29 cellular contexts compared by ENCODE assay signal in the genomic region with DNA sequence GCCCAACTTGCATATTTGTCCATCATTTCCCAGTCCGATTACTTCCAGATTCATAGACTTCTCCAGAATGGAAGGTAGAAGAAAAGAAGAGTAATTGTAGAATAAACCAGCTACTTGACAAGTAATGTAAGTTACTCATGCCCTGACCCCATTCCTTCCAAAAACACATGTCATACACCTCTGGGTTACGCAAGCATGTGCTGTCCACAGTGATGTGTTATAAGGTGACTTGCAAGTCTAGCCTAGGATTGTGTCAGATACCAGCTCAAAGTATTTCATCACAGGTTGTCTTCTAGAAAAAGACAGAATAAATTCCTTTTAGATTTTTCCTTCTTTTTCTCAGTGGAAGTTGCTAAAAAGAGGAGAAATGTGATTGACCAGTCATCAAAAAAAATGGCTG. TPM values are rescaled to one million over a fixed set of nuclear protein-coding genes. Genes with fewer than 3 reads are reported as not detected.
DNase-seq lines count a peak whose midpoint lies in the region; ATAC-seq, FAIRE-seq and TF ChIP-seq lines count a peak whose summit lies in the region.
"Had no signal": no experiment of that assay in that cellular context is flagged by ENCODE, and none has a peak within 500 bp of the region (broad histone marks: within the 10 kb centered on the region; RNA-seq: fewer than 3 reads in every experiment).

No MANE protein-coding gene starts in this region.

- H2AFZ ChIP-seq in astrocyte (ENCODE audit: low read depth, low read length): no peak overlapping the region

- no peak overlapping the region for H3K9ac ChIP-seq in astrocyte (ENCODE audit: low read length)

- ATAC-seq in HG02763 (IDR thresholded peaks at IDR 0.05; ENCODE audit: unreplicated experiment) (no peak), HG03139 (IDR thresholded peaks at IDR 0.05; ENCODE audit: unreplicated experiment) (no peak), GM19467 (IDR thresholded peaks at IDR 0.05; ENCODE audit: unreplicated experiment) (no peak)
- ATAC-seq: activated CD8-positive, alpha-beta T cell treated with anti-CD3 and anti-CD28 coated beads, Interleukin-2, amount 10 ng/mL, durations not matched to agents 7 days and 5 days; left ventricle myocardium superior; SK-N-SH treated with all-trans-retinoic acid at 6 μM for 48 hours had no signal

- no peaks in the 10 kb centered on the region for H3K9me3 ChIP-seq in astrocyte (ENCODE audit: insufficient read depth, low read depth, low read length)
- H3K9me3 ChIP-seq: BE2C, HAP-1, tibial nerve had no signal

- no peak for TF ChIP-seq CTCF in CD14-positive monocyte (IDR thresholded peaks at IDR 0.05)
- no peak for TF ChIP-seq CTCF in astrocyte (IDR thresholded peaks at IDR 0.05; ENCODE audit: insufficient read depth, low read depth, low read length)

- H3K27me3 Mint-ChIP-seq in CD14-positive monocyte (ENCODE audit: low read depth in 3 of 3) (no peaks in the 10 kb centered on the region), astrocyte (ENCODE audit: low read depth, unreplicated experiment) (no peaks in the 10 kb centered on the region)
- H3K27me3 Mint-ChIP-seq: activated naive CD4-positive, alpha-beta T cell treated with anti-CD3 and anti-CD28 coated beads, Interleukin-2, amount 50 U/mL, for 24 hours; progenitor cell of endocrine pancreas had no signal

- H3K4me1 ChIP-seq in astrocyte (ENCODE audit: insufficient read depth, low read length): peaks cover 2% of the 10 kb centered on the region
- H3K4me1 ChIP-seq: BE2C, HAP-1, sigmoid colon, tibial nerve had no signal

- H3K4me3 Mint-ChIP-seq in CD14-positive monocyte (no peak overlapping the region), astrocyte (ENCODE audit: unreplicated experiment) (peak overlapping the region; percentile 8)
- H3K4me3 Mint-ChIP-seq: activated CD8-positive, alpha-beta T cell treated with anti-CD3 and anti-CD28 coated beads, Interleukin-2, amount 10 ng/mL, durations not matched to agents 7 days and 5 days; activated naive CD4-positive, alpha-beta T cell treated with anti-CD3 and anti-CD28 coated beads, Interleukin-2, amount 50 U/mL, for 24 hours; CD8-positive, alpha-beta memory T cell had no signal

- H3K79me2 ChIP-seq in astrocyte (ENCODE audit: insufficient read depth, low read length): no peaks in the 10 kb centered on the region

- H3K4me1 Mint-ChIP-seq in CD14-positive monocyte: peaks cover 18% of the 10 kb centered on the region
- H3K4me1 Mint-ChIP-seq in astrocyte (ENCODE audit: low read depth, unreplicated experiment): no peaks in the 10 kb centered on the region
- H3K4me1 Mint-ChIP-seq: activated naive CD4-positive, alpha-beta T cell treated with anti-CD3 and anti-CD28 coated beads, Interleukin-2, amount 50 U/mL, for 24 hours; CD8-positive, alpha-beta memory T cell had no signal

- H3K27ac Mint-ChIP-seq in CD14-positive monocyte: peak overlapping the region; percentile 75 to 92 (median 88)
- no peak overlapping the region for H3K27ac Mint-ChIP-seq in astrocyte (ENCODE audit: unreplicated experiment)
- H3K27ac Mint-ChIP-seq: activated CD8-positive, alpha-beta T cell treated with anti-CD3 and anti-CD28 coated beads, Interleukin-2, amount 10 ng/mL, durations not matched to agents 7 days and 5 days; activated naive CD4-positive, alpha-beta T cell treated with anti-CD3 and anti-CD28 coated beads, Interleukin-2, amount 50 U/mL, for 24 hours; activated T-helper 2 cell treated with anti-CD3 and anti-CD28 coated beads, Interferon-gamma antibody, Interleukin-2, Interleukin-4, amounts not matched to agents 10 μg/mL and 5 μg/mL and 100 μg/mL, durations not matched to agents 14 hours and 24 hours and 36 hours; CD8-positive, alpha-beta memory T cell; progenitor cell of endocrine pancreas had no signal

- no peaks in the 10 kb centered on the region for H3K36me3 ChIP-seq in astrocyte (ENCODE audit: insufficient read depth, low read length)
- H3K36me3 ChIP-seq: BE2C, HAP-1, sigmoid colon, tibial nerve had no signal

- no peaks in the 10 kb centered on the region for H4K20me1 ChIP-seq in astrocyte (ENCODE audit: insufficient read depth, low read length)

- no peaks in the 10 kb centered on the region for H3K27me3 ChIP-seq in astrocyte (ENCODE audit: insufficient read depth, low read length)
- H3K27me3 ChIP-seq: BE2C, sigmoid colon, tibial nerve had no signal

- no peak overlapping the region for H3K4me3 ChIP-seq in astrocyte (ENCODE audit: insufficient read depth, low read depth, low read length)
- H3K4me3 ChIP-seq: HAP-1, sigmoid colon, tibial nerve had no signal

- DNase-seq in CD14-positive monocyte (ENCODE audit: low spot score) (peak; percentile 92), MV-4-11 (lab: John Stamatoyannopoulos, UW) (peak; percentile 51), astrocyte (ENCODE audit: low read depth) (no peak), kidney tubule cell (ENCODE audit: low spot score) (peak; percentile 2), NCI-H146 (lab: John Stamatoyannopoulos, UW) (no peak)
- DNase-seq: activated CD4-positive, alpha-beta T cell treated with anti-CD3 and anti-CD28 coated beads for 4 hours; activated CD8-positive, alpha-beta T cell treated with anti-CD3 and anti-CD28 coated beads, Interleukin-2, amount 10 ng/mL, durations not matched to agents 7 days and 5 days; amygdala; BE2C; CD8-positive, alpha-beta memory T cell; effector CD4-positive, alpha-beta T cell; EL; islet precursor cell; left ventricle myocardium superior; NCI-H446; NCI-H82; sigmoid colon; stimulated activated CD4-positive, alpha-beta T cell treated with anti-CD3 and anti-CD28 coated beads, Interleukin-4, amount 100 ng/mL, for 24 hours had no signal

- H3K27ac ChIP-seq in astrocyte (ENCODE audit: low read depth, low read length): no peak overlapping the region
- H3K27ac ChIP-seq: sigmoid colon, tibial nerve had no signal

- no peak overlapping the region for H3K4me2 ChIP-seq in astrocyte (ENCODE audit: low read length)

- intact Hi-C loops in CD14-positive monocyte (cut with micrococcal nuclease): no loop called here

- peaks cover 4 to 10% (median 8%) of the 10 kb centered on the region in 7 donors for H3K9me3 Mint-ChIP-seq in CD14-positive monocyte
- peaks cover 8% of the 10 kb centered on the region for H3K9me3 Mint-ChIP-seq in astrocyte (ENCODE audit: unreplicated experiment)
- H3K9me3 Mint-ChIP-seq: activated naive CD4-positive, alpha-beta T cell treated with anti-CD3 and anti-CD28 coated beads, Interleukin-2, amount 50 U/mL, for 24 hours; activated T-helper 2 cell treated with anti-CD3 and anti-CD28 coated beads, Interferon-gamma antibody, Interleukin-2, Interleukin-4, amounts not matched to agents 10 μg/mL and 5 μg/mL and 100 μg/mL, durations not matched to agents 14 hours and 24 hours and 36 hours had no signal

- FAIRE-seq in astrocyte (lab: Jason Lieb, UNC): no peak
- FAIRE-seq: colon, GM18507 had no signal

- peaks cover 0 to 4% of the 10 kb centered on the region in 2 donors for H3K36me3 Mint-ChIP-seq in CD14-positive monocyte
- no peaks in the 10 kb centered on the region for H3K36me3 Mint-ChIP-seq in astrocyte (ENCODE audit: low read depth, unreplicated experiment)
- H3K36me3 Mint-ChIP-seq: activated naive CD4-positive, alpha-beta T cell treated with anti-CD3 and anti-CD28 coated beads, Interleukin-2, amount 50 U/mL, for 24 hours; CD8-positive, alpha-beta memory T cell had no signal

RNA-seq across cellular contexts. Expression of a gene that starts 8.1 kb away (rescaled TPM):
- 100 to 1,000 TPM; 174 to 214 TPM for polyA plus RNA-seq in CD14-positive monocyte
- 7.4 and 9.1 TPM in 2 replicates for total RNA-seq in astrocyte
- total RNA-seq: activated T-helper 2 cell treated with anti-CD3 and anti-CD28 coated beads, Interferon-gamma antibody, Interleukin-2, Interleukin-4, amounts not matched to agents 10 μg/mL and 5 μg/mL and 100 μg/mL, durations not matched to agents 14 hours and 24 hours and 36 hours; progenitor cell of endocrine pancreas had no signal
- polyA plus RNA-seq: CD8-positive, alpha-beta memory T cell had no signal

Comparison
In these comparisons a context has a peak if more than half of its experiments do, and no peak if none do; other contexts are left out.
1. DNase-seq: peak in CD14-positive monocyte (single experiment), MV-4-11 (single experiment) and kidney tubule cell (single experiment); none in astrocyte (single experiment) and NCI-H146 (single experiment).